In genomic region chr20:50068041-50068651, GRCh38 we compare ENCODE assay signal across 2 cellular contexts.
TF ChIP-seq lines count a peak whose summit lies in the region.

No MANE protein-coding gene starts in this region.

TF ChIP-seq in SK-N-SH, 30 proteins besides CTCF, POLR2A, EP300 and RAD21 (continued from another document):
- TF ChIP-seq PBX3 (IDR thresholded peaks at IDR 0.05) (no peak), MEF2A (IDR thresholded peaks at IDR 0.05; ENCODE audit: borderline replicate concordance, low read depth) (no peak), TEAD4 (IDR thresholded peaks at IDR 0.05; ENCODE audit: borderline replicate concordance, insufficient read depth) (no peak), FOXJ3 (CRISPR knock-in tag; IDR thresholded peaks at IDR 0.05) (no peak), ELF1 (IDR thresholded peaks at IDR 0.05) (no peak), REST (IDR thresholded peaks at IDR 0.05; ENCODE audit: low read depth, low read length) (no peak), MXI1 (IDR thresholded peaks at IDR 0.05; ENCODE audit: low read depth, low read length) (no peak), JUND (IDR thresholded peaks at IDR 0.05) (no peak), CHD2 (IDR thresholded peaks at IDR 0.05; ENCODE audit: low read length, partially characterized antibody) (no peak), POLR2AphosphoS5 (IDR thresholded peaks at IDR 0.05; ENCODE audit: low read depth, low read length) (no peak), MAX (IDR thresholded peaks at IDR 0.05; ENCODE audit: low read depth) (no peak), RXRA (IDR thresholded peaks at IDR 0.05; ENCODE audit: borderline replicate concordance, low read depth) (no peak)
- TF ChIP-seq, protein P1, sequence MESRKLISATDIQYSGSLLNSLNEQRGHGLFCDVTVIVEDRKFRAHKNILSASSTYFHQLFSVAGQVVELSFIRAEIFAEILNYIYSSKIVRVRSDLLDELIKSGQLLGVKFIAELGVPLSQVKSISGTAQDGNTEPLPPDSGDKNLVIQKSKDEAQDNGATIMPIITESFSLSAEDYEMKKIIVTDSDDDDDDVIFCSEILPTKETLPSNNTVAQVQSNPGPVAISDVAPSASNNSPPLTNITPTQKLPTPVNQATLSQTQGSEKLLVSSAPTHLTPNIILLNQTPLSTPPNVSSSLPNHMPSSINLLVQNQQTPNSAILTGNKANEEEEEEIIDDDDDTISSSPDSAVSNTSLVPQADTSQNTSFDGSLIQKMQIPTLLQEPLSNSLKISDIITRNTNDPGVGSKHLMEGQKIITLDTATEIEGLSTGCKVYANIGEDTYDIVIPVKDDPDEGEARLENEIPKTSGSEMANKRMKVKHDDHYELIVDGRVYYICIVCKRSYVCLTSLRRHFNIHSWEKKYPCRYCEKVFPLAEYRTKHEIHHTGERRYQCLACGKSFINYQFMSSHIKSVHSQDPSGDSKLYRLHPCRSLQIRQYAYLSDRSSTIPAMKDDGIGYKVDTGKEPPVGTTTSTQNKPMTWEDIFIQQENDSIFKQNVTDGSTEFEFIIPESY (IDR thresholded peaks at IDR 0.05; ENCODE audit: borderline replicate concordance, low read depth): no peak
TF ChIP-seq in SK-N-SH: peak in this region for 0.

TF ChIP-seq in SK-N-SH treated with all-trans-retinoic acid at 6 μM for 48 hours, 23 proteins besides CTCF, POLR2A, EP300 and RAD21 (continued from another document):
- TF ChIP-seq RARB (CRISPR knock-in tag; IDR thresholded peaks at IDR 0.05): no peak
- no peak for TF ChIP-seq CSDC2 (CRISPR knock-in tag; IDR thresholded peaks at IDR 0.05)
- TF ChIP-seq, protein P2, sequence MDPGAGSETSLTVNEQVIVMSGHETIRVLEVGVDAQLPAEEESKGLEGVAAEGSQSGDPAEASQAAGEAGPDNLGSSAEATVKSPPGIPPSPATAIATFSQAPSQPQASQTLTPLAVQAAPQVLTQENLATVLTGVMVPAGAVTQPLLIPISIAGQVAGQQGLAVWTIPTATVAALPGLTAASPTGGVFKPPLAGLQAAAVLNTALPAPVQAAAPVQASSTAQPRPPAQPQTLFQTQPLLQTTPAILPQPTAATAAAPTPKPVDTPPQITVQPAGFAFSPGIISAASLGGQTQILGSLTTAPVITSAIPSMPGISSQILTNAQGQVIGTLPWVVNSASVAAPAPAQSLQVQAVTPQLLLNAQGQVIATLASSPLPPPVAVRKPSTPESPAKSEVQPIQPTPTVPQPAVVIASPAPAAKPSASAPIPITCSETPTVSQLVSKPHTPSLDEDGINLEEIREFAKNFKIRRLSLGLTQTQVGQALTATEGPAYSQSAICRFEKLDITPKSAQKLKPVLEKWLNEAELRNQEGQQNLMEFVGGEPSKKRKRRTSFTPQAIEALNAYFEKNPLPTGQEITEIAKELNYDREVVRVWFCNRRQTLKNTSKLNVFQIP (CRISPR knock-in tag; IDR thresholded peaks at IDR 0.05; ENCODE audit: borderline replicate concordance, low read depth): no peak
